In the genomic region with DNA sequence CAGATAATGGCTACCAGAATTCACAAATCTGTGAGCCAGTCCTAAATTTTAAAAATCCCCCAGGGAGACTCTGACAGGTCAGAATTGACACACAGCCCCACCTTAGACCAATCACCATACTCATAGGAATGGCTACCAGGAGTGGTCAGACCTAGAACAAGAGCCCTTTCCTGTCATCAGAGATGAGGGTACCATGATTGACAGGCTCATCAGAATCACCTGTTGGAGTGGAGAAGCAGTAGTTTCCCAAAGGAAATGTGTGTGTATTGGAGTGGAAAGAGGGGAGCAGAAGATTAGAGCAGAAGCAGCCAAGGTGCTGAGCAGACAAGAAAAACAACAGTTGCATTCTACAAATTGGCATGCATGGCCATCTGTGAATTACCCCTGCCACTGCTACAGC, we compare ENCODE assay signal across 16 cellular contexts. TPM values are rescaled to one million over a fixed set of nuclear protein-coding genes. Genes with fewer than 3 reads are reported as not detected.
DNase-seq lines count a peak whose midpoint lies in the region; ATAC-seq lines count a peak whose summit lies in the region.
"Had no signal": no experiment of that assay in that cellular context is flagged by ENCODE, and none has a peak within 500 bp of the region (broad histone marks: within the 10 kb centered on the region; RNA-seq: fewer than 3 reads in every experiment).

No MANE protein-coding gene starts in this region.

- peaks cover 64% of the 10 kb centered on the region for H3K4me1 Mint-ChIP-seq in dendritic cell treated with granulocyte-macrophage colony-stimulating factor and Interleukin-4, amounts not matched to agents 40 ng/mL and 50 ng/mL, for 4 days (ENCODE audit: low read depth)
- peaks cover 14% of the 10 kb centered on the region for H3K4me1 Mint-ChIP-seq in activated T-helper 1 cell treated with anti-CD3 and anti-CD28 coated beads, Interleukin-12 subunit alpha, Interleukin-12 subunit beta, Interleukin-2, Interleukin-4 antibody, amounts not matched to agents 30 ng/mL and 10 ng/mL and 1 ng/mL, durations not matched to agents 14 hours and 24 hours and 36 hours (ENCODE audit: low read depth)
- H3K4me1 Mint-ChIP-seq: GM23338 had no signal

- intact Hi-C loops in dendritic cell treated with granulocyte-macrophage colony-stimulating factor and Interleukin-4, amounts not matched to agents 40 ng/mL and 50 ng/mL, for 4 days (cut with micrococcal nuclease) = no loop called here
- intact Hi-C loops in activated T-helper 1 cell treated with anti-CD3 and anti-CD28 coated beads, Interleukin-12 subunit alpha, Interleukin-12 subunit beta, Interleukin-2, Interleukin-4 antibody, amounts not matched to agents 30 ng/mL and 10 ng/mL and 1 ng/mL, durations not matched to agents 14 hours and 24 hours and 36 hours (cut with micrococcal nuclease) = no loop called here

- ATAC-seq in HG03342 (IDR thresholded peaks at IDR 0.05; ENCODE audit: unreplicated experiment) = peak; percentile 9
- ATAC-seq in GM21737 (IDR thresholded peaks at IDR 0.05; ENCODE audit: unreplicated experiment) = no peak
- ATAC-seq: GM23338, HCT116 had no signal

- H3K27ac Mint-ChIP-seq in dendritic cell treated with granulocyte-macrophage colony-stimulating factor and Interleukin-4, amounts not matched to agents 40 ng/mL and 50 ng/mL, for 4 days = peak overlapping the region; percentile 59
- H3K27ac Mint-ChIP-seq in activated T-helper 1 cell treated with anti-CD3 and anti-CD28 coated beads, Interleukin-12 subunit alpha, Interleukin-12 subunit beta, Interleukin-2, Interleukin-4 antibody, amounts not matched to agents 30 ng/mL and 10 ng/mL and 1 ng/mL, durations not matched to agents 14 hours and 24 hours and 36 hours = no peak overlapping the region
- H3K27ac Mint-ChIP-seq: CD4-positive, alpha-beta memory T cell; GM23338 had no signal

- H3K9me3 Mint-ChIP-seq in dendritic cell treated with granulocyte-macrophage colony-stimulating factor and Interleukin-4, amounts not matched to agents 40 ng/mL and 50 ng/mL, for 4 days = peaks cover 19% of the 10 kb centered on the region
- H3K9me3 Mint-ChIP-seq in activated T-helper 1 cell treated with anti-CD3 and anti-CD28 coated beads, Interleukin-12 subunit alpha, Interleukin-12 subunit beta, Interleukin-2, Interleukin-4 antibody, amounts not matched to agents 30 ng/mL and 10 ng/mL and 1 ng/mL, durations not matched to agents 14 hours and 24 hours and 36 hours = no peaks in the 10 kb centered on the region
- H3K9me3 Mint-ChIP-seq: CD4-positive, alpha-beta memory T cell; GM23338 had no signal

- H3K27me3 Mint-ChIP-seq in dendritic cell treated with granulocyte-macrophage colony-stimulating factor and Interleukin-4, amounts not matched to agents 40 ng/mL and 50 ng/mL, for 4 days = no peaks in the 10 kb centered on the region
- H3K27me3 Mint-ChIP-seq in activated T-helper 1 cell treated with anti-CD3 and anti-CD28 coated beads, Interleukin-12 subunit alpha, Interleukin-12 subunit beta, Interleukin-2, Interleukin-4 antibody, amounts not matched to agents 30 ng/mL and 10 ng/mL and 1 ng/mL, durations not matched to agents 14 hours and 24 hours and 36 hours (ENCODE audit: insufficient read depth) = peaks cover 13% of the 10 kb centered on the region

- H3K36me3 Mint-ChIP-seq in dendritic cell treated with granulocyte-macrophage colony-stimulating factor and Interleukin-4, amounts not matched to agents 40 ng/mL and 50 ng/mL, for 4 days (ENCODE audit: low read depth) = no peaks in the 10 kb centered on the region
- H3K36me3 Mint-ChIP-seq in activated T-helper 1 cell treated with anti-CD3 and anti-CD28 coated beads, Interleukin-12 subunit alpha, Interleukin-12 subunit beta, Interleukin-2, Interleukin-4 antibody, amounts not matched to agents 30 ng/mL and 10 ng/mL and 1 ng/mL, durations not matched to agents 14 hours and 24 hours and 36 hours (ENCODE audit: low read depth) = no peaks in the 10 kb centered on the region
- H3K36me3 Mint-ChIP-seq: CD14-positive monocyte; CD4-positive, alpha-beta memory T cell had no signal

- no peak overlapping the region for H3K4me3 Mint-ChIP-seq in dendritic cell treated with granulocyte-macrophage colony-stimulating factor and Interleukin-4, amounts not matched to agents 40 ng/mL and 50 ng/mL, for 4 days
- H3K4me3 Mint-ChIP-seq in activated T-helper 1 cell treated with anti-CD3 and anti-CD28 coated beads, Interleukin-12 subunit alpha, Interleukin-12 subunit beta, Interleukin-2, Interleukin-4 antibody, amounts not matched to agents 30 ng/mL and 10 ng/mL and 1 ng/mL, durations not matched to agents 14 hours and 24 hours and 36 hours = no peak overlapping the region
- H3K4me3 Mint-ChIP-seq: CD14-positive monocyte; CD4-positive, alpha-beta memory T cell; GM23338 had no signal

- DNase-seq in NCI-H82 (lab: John Stamatoyannopoulos, UW) (peak; percentile 56), NCI-H82 treated with DMSO at 0.1 percent for 48 hours (lab: John Stamatoyannopoulos, UW; ENCODE audit: unreplicated experiment) (no peak), DMS 273 (lab: John Stamatoyannopoulos, UW; ENCODE audit: unreplicated experiment) (no peak)
- no peak for DNase-seq in activated T-helper 1 cell treated with anti-CD3 and anti-CD28 coated beads, Interleukin-12 subunit alpha, Interleukin-12 subunit beta, Interleukin-2, Interleukin-4 antibody, amounts not matched to agents 30 ng/mL and 10 ng/mL and 1 ng/mL, durations not matched to agents 14 hours and 24 hours and 36 hours (ENCODE audit: low spot score)
- DNase-seq: 8988T; CD4-positive, alpha-beta memory T cell; DMS 273 treated with DMSO at 0.1 percent for 48 hours; DMS53; DND-41; EL had no signal

RNA-seq across cellular contexts. Expression of gene SSR3, which starts 27.0 kb away (rescaled TPM):
- 149 and 162 TPM in 2 replicates for total RNA-seq in activated T-helper 1 cell treated with anti-CD3 and anti-CD28 coated beads, Interleukin-12 subunit alpha, Interleukin-12 subunit beta, Interleukin-2, Interleukin-4 antibody, amounts not matched to agents 30 ng/mL and 10 ng/mL and 1 ng/mL, durations not matched to agents 14 hours and 24 hours and 36 hours
